ENCODE assay signal across 10 cellular contexts in genomic region chr18:11872479-11873136, GRCh38. TPM values are rescaled to one million over a fixed set of nuclear protein-coding genes. Genes with fewer than 3 reads are reported as not detected.
DNase-seq lines count a peak whose midpoint lies in the region; ATAC-seq and TF ChIP-seq lines count a peak whose summit lies in the region.
"Had no signal": no experiment of that assay in that cellular context is flagged by ENCODE, and none has a peak within 500 bp of the region (broad histone marks: within the 10 kb centered on the region; RNA-seq: fewer than 3 reads in every experiment).

No MANE protein-coding gene starts in this region.

- H3K27ac Mint-ChIP-seq in activated CD4-positive, alpha-beta T cell treated with anti-CD3 and anti-CD28 coated beads, Interleukin-2, amount 10 ng/mL, durations not matched to agents 7 days and 5 days, result no peak overlapping the region
- H3K27ac Mint-ChIP-seq: stimulated activated naive B cell treated with anti-CD40 and anti-IgM and Interleukin-4, amounts not matched to agents 10 μg/mL and 1 μg/mL and 100 μg/mL, for 72 hours had no signal

- no peaks in the 10 kb centered on the region for H3K4me1 Mint-ChIP-seq in activated CD4-positive, alpha-beta T cell treated with anti-CD3 and anti-CD28 coated beads, Interleukin-2, amount 10 ng/mL, durations not matched to agents 7 days and 5 days

- peak; percentile 97 for ATAC-seq in left ventricle myocardium superior

- POLR2A ChIA-PET in HEK293 (lab: Yijun Ruan, JAX), result no interaction called here
- POLR2A ChIA-PET in activated CD4-positive, alpha-beta T cell treated with anti-CD3 and anti-CD28 coated beads, Interleukin-2, amount 10 ng/mL, durations not matched to agents 7 days and 5 days (lab: Charles Lee), result no interaction called here

- intact Hi-C loops in left ventricle myocardium superior (cut with micrococcal nuclease), result loop anchor here (2.0 kb wide), 1 partner anchor 140 kb away; no protein-coding TSS in a partner anchor

- H3K36me3 Mint-ChIP-seq in activated CD4-positive, alpha-beta T cell treated with anti-CD3 and anti-CD28 coated beads, Interleukin-2, amount 10 ng/mL, durations not matched to agents 7 days and 5 days (ENCODE audit: low read depth), result peaks cover 3% of the 10 kb centered on the region

- peaks cover 3% of the 10 kb centered on the region for H3K9me3 Mint-ChIP-seq in activated CD4-positive, alpha-beta T cell treated with anti-CD3 and anti-CD28 coated beads, Interleukin-2, amount 10 ng/mL, durations not matched to agents 7 days and 5 days

- H3K27ac ChIP-seq in HEK293 (ENCODE audit: extremely low read depth, low read depth, low read length) (no peak overlapping the region), SJCRH30 (no peak overlapping the region), coronary artery (no peak overlapping the region)
- H3K27ac ChIP-seq: KMS-11 had no signal

- CTCF ChIA-PET in HEK293 (lab: Yijun Ruan, JAX), result interaction anchor here (0.6 to 5.4 kb wide), 5 partner anchors 15 to 1213 kb away, joined by 3 to 27 read pairs (median 3); no protein-coding TSS in a partner anchor
- CTCF ChIA-PET in activated CD4-positive, alpha-beta T cell treated with anti-CD3 and anti-CD28 coated beads, Interleukin-2, amount 10 ng/mL, durations not matched to agents 7 days and 5 days (lab: Charles Lee), result interaction anchor here (1.0 kb wide), 1 partner anchor 8 kb away, joined by 3 read pairs; no protein-coding TSS in a partner anchor

- DNase-seq in COLO829 (ENCODE audit: low spot score) (peak; percentile 32), SJCRH30 (peak; percentile 44 to 66), left ventricle myocardium superior (peak; percentile 41), coronary artery (ENCODE audit: low spot score) (no peak), NCI-H345 treated with DMSO at 0.1 percent for 48 hours (lab: John Stamatoyannopoulos, UW; ENCODE audit: unreplicated experiment) (no peak), GM19240 (ENCODE audit: insufficient read length, low spot score) (no peak)
- DNase-seq in activated CD4-positive, alpha-beta T cell treated with anti-CD3 and anti-CD28 coated beads, Interleukin-2, amount 10 ng/mL, durations not matched to agents 7 days and 5 days, result no peak
- DNase-seq: stimulated activated naive B cell treated with anti-CD40 and anti-IgM and Interleukin-4, amounts not matched to agents 10 μg/mL and 1 μg/mL and 100 μg/mL, for 72 hours had no signal

- H3K4me3 ChIP-seq in HEK293 (ENCODE audit: low read depth, low read length) (no peak overlapping the region), SJCRH30 (no peak overlapping the region), coronary artery (no peak overlapping the region)

- H3K4me1 ChIP-seq in HEK293 (ENCODE audit: control insufficient read depth, insufficient read depth, low read length) (no peaks in the 10 kb centered on the region), SJCRH30 (no peaks in the 10 kb centered on the region)

- H3K27me3 Mint-ChIP-seq in activated CD4-positive, alpha-beta T cell treated with anti-CD3 and anti-CD28 coated beads, Interleukin-2, amount 10 ng/mL, durations not matched to agents 7 days and 5 days, result peaks cover 7% of the 10 kb centered on the region

- H3K9me3 ChIP-seq in HEK293 (ENCODE audit: control insufficient read depth, insufficient read depth, low read depth, low read length), result no peaks in the 10 kb centered on the region
- H3K9me3 ChIP-seq in SJCRH30 (replicated peaks), result no peaks in the 10 kb centered on the region

- TF ChIP-seq CTCF in HEK293 (tag by site-specific recombination; IDR thresholded peaks at IDR 0.05) (peak; percentile 61), coronary artery (IDR thresholded peaks at IDR 0.05) (no peak)

- H3K36me3 ChIP-seq in HEK293 (ENCODE audit: control insufficient read depth in 2 of 2, insufficient read depth in 1 of 2, low read length in 2 of 2) (peaks cover 11 to 13% of the 10 kb centered on the region in 2 experiments; a peak in 2 of 3 replicates), SJCRH30 (no peaks in the 10 kb centered on the region)

- H3K4me3 Mint-ChIP-seq in activated CD4-positive, alpha-beta T cell treated with anti-CD3 and anti-CD28 coated beads, Interleukin-2, amount 10 ng/mL, durations not matched to agents 7 days and 5 days, result no peak overlapping the region
- H3K4me3 Mint-ChIP-seq: stimulated activated naive B cell treated with anti-CD40 and anti-IgM and Interleukin-4, amounts not matched to agents 10 μg/mL and 1 μg/mL and 100 μg/mL, for 72 hours had no signal

- no peaks in the 10 kb centered on the region for H3K27me3 ChIP-seq in SJCRH30

TF ChIP-seq in HEK293, 187 proteins besides CTCF, POLR2A, EP300 and RAD21:
- TF ChIP-seq, protein P1, sequence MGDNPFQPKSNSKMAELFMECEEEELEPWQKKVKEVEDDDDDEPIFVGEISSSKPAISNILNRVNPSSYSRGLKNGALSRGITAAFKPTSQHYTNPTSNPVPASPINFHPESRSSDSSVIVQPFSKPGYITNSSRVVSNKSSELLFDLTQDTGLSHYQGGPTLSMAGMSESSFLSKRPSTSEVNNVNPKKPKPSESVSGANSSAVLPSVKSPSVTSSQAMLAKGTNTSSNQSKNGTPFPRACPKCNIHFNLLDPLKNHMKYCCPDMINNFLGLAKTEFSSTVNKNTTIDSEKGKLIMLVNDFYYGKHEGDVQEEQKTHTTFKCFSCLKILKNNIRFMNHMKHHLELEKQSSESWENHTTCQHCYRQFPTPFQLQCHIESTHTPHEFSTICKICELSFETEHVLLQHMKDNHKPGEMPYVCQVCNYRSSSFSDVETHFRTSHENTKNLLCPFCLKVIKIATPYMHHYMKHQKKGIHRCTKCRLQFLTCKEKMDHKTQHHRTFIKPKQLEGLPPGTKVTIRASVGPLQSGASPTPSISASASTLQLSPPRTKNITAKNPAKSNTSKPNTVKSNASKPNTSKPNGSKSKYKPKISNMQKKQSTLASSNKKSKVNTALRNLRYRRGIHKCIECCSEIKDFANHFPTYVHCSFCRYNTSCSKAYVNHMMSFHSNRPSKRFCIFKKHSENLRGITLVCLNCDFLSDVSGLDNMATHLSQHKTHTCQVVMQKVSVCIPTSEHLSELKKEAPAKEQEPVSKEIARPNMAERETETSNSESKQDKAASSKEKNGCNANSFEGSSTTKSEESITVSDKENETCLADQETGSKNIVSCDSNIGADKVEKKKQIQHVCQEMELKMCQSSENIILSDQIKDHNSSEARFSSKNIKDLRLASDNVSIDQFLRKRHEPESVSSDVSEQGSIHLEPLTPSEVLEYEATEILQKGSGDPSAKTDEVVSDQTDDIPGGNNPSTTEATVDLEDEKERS (tag by site-specific recombination; IDR thresholded peaks at IDR 0.05), result no peak
- TF ChIP-seq ZNF654 (tag by site-specific recombination; IDR thresholded peaks at IDR 0.05; ENCODE audit: low read depth) (peak; percentile 49), BCL11B (tag by site-specific recombination; IDR thresholded peaks at IDR 0.05; ENCODE audit: low read depth) (no peak)

RNA-seq across cellular contexts. Expression of gene CHMP1B, which starts 21.4 kb away (rescaled TPM):
- total RNA-seq in SJCRH30 (2014; rRNA removed; shearing (Covaris generic)), result 18.1 and 19.5 TPM in 2 replicates
- total RNA-seq in left ventricle myocardium superior, result 30.1 TPM
- 10 to 100 TPM; 24.3 to 26.8 TPM for total RNA-seq in activated CD4-positive, alpha-beta T cell treated with anti-CD3 and anti-CD28 coated beads, Interleukin-2, amount 10 ng/mL, durations not matched to agents 7 days and 5 days

RNA-seq across cellular contexts. Expression of gene MPPE1, which starts 35.5 kb away (rescaled TPM):
- total RNA-seq in SJCRH30 (2014; rRNA removed; shearing (Covaris generic)), result 13.7 and 14.7 TPM in 2 replicates
- total RNA-seq in left ventricle myocardium superior, result 34.4 TPM
- 10 to 100 TPM; 60.7 to 64.0 TPM for total RNA-seq in activated CD4-positive, alpha-beta T cell treated with anti-CD3 and anti-CD28 coated beads, Interleukin-2, amount 10 ng/mL, durations not matched to agents 7 days and 5 days

Comparison
In these comparisons a context has a peak if more than half of its experiments do, and no peak if none do; other contexts are left out.
1. DNase-seq: peak in COLO829 (single experiment), SJCRH30 (2 of 2) and left ventricle myocardium superior (single experiment); none in coronary artery (single experiment), activated CD4-positive, alpha-beta T cell treated with anti-CD3 and anti-CD28 coated beads, Interleukin-2, amount 10 ng/mL, durations not matched to agents 7 days and 5 days (single experiment), NCI-H345 treated with DMSO at 0.1 percent for 48 hours (single experiment) and GM19240 (single experiment).